8 cellular contexts compared by ENCODE assay signal in genomic region chr17:43388198-43389021, GRCh38. TPM values are rescaled to one million over a fixed set of nuclear protein-coding genes. Genes with fewer than 3 reads are reported as not detected.
A peak's percentile ranks its signal among the peaks of the same experiment; 100 is the strongest.
DNase-seq lines count a peak whose midpoint lies in the region; TF ChIP-seq lines count a peak whose summit lies in the region.

No MANE protein-coding gene starts in this region.

- in situ Hi-C loops in SK-MEL-5 (cut with HindIII; ENCODE audit: low pct_unique_long_range_greater_than_20kb, low sequenced_read_pairs) = no loop called here

- no peak overlapping the region for H2BK12ac ChIP-seq in H9 (ENCODE audit: insufficient read length, low read depth, low read length)

- CTCF ChIA-PET in activated naive CD4-positive, alpha-beta T cell treated with anti-CD3 and anti-CD28 coated beads, Interleukin-2, amount 10 ng/mL, durations not matched to agents 7 days and 5 days (lab: Charles Lee) = interaction anchor here (0.7 to 1.7 kb wide), 4 partner anchors 10 to 95 kb away, joined by 4 to 16 read pairs (median 12); partner anchors contain the start of genes ARL4D and DHX8

- H3K18ac ChIP-seq in H9 (ENCODE audit: insufficient read length, low read depth, low read length) = peak overlapping the region; percentile 71

- peak overlapping the region; percentile 47 for H3K9ac ChIP-seq in H9 (ENCODE audit: extremely low read depth, insufficient read length, low read length)

- H3K4me1 ChIP-seq in H9 (ENCODE audit: insufficient read depth, low read length) = no peaks in the 10 kb centered on the region; the same call in 1 of the 2 replicates

- H4K8ac ChIP-seq in H9 (replicated peaks; ENCODE audit: insufficient read length, low read depth, low read length) = no peak overlapping the region

- H3K27ac Mint-ChIP-seq in H9 = peak overlapping the region; percentile 74 to 98 (median 94); a peak in 5 of 7 replicates
- H3K27ac Mint-ChIP-seq in activated naive CD4-positive, alpha-beta T cell treated with anti-CD3 and anti-CD28 coated beads, Interleukin-2, amount 10 ng/mL, durations not matched to agents 7 days and 5 days = peak overlapping the region; percentile 98

- WGBS in H9 (ENCODE audit: extremely low coverage, insufficient read length, low lambda C conversion rate) = no CpG with 5 or more reads among the region's 42 CpGs

- no peak for TF ChIP-seq CTCF in H9 (conservative IDR thresholded peaks at IDR 0.05)

- H3K79me2 ChIP-seq in H9 (ENCODE audit: insufficient read depth, low read length) = no peaks in the 10 kb centered on the region

- H2AFZ ChIP-seq in H9 (ENCODE audit: low read length) = peak overlapping the region; percentile 32

- no peak overlapping the region for H3K23ac ChIP-seq in H9 (ENCODE audit: insufficient read length, low read depth, low read length)

- no peaks in the 10 kb centered on the region for H3K27me3 ChIP-seq in H9 (ENCODE audit: insufficient read depth, low read length)

- H3K4me2 ChIP-seq in H9 (ENCODE audit: insufficient read depth, insufficient read length, low read length) = peak overlapping the region; percentile 92

- H2BK120ac ChIP-seq in H9 (ENCODE audit: low read depth, low read length, poor library complexity, severe bottlenecking) = no peak overlapping the region

- H3K9me3 ChIP-seq in H9 (ENCODE audit: control insufficient read depth, low read depth, low read length) = no peaks in the 10 kb centered on the region

- H4K20me1 ChIP-seq in H9 (ENCODE audit: control insufficient read depth, insufficient read depth, insufficient read length) = no peaks in the 10 kb centered on the region

- peaks cover 3% of the 10 kb centered on the region for H3K27me3 Mint-ChIP-seq in H9 (ENCODE audit: low read depth)
- H3K27me3 Mint-ChIP-seq in activated naive CD4-positive, alpha-beta T cell treated with anti-CD3 and anti-CD28 coated beads, Interleukin-2, amount 10 ng/mL, durations not matched to agents 7 days and 5 days = peaks cover 1% of the 10 kb centered on the region

- H3K36me3 Mint-ChIP-seq in H9 (ENCODE audit: insufficient read depth in 1 of 3, low read depth in 3 of 3) = no peaks in the 10 kb centered on the region
- H3K36me3 Mint-ChIP-seq in activated naive CD4-positive, alpha-beta T cell treated with anti-CD3 and anti-CD28 coated beads, Interleukin-2, amount 10 ng/mL, durations not matched to agents 7 days and 5 days = peaks cover 2% of the 10 kb centered on the region

- H2BK15ac ChIP-seq in H9 (ENCODE audit: low read depth, low read length) = no peak overlapping the region

- no peak overlapping the region for H3K56ac ChIP-seq in H9 (ENCODE audit: insufficient read length, low read depth, low read length)

- peak overlapping the region; percentile 74 for H3K14ac ChIP-seq in H9 (ENCODE audit: insufficient read depth, low read length)

- no peak overlapping the region for H4K91ac ChIP-seq in H9 (ENCODE audit: insufficient read length, low read depth, low read length)

- H3T11ph ChIP-seq in H9 (ENCODE audit: low read length) = no peak overlapping the region

- H2AK5ac ChIP-seq in H9 (ENCODE audit: insufficient read length, low read length) = no peak overlapping the region

- H3K27ac ChIP-seq in H9 (ENCODE audit: insufficient read length, low read depth, low read length) = peak overlapping the region; percentile 69

- H3K9me3 Mint-ChIP-seq in H9 = no peaks in the 10 kb centered on the region
- no peaks in the 10 kb centered on the region for H3K9me3 Mint-ChIP-seq in activated naive CD4-positive, alpha-beta T cell treated with anti-CD3 and anti-CD28 coated beads, Interleukin-2, amount 10 ng/mL, durations not matched to agents 7 days and 5 days

- DNase-seq in Daoy (ENCODE audit: low read depth) = peak; percentile 90
- DNase-seq in H9 = peak; percentile 97
- peak; percentile 92 for DNase-seq in MV-4-11 (lab: John Stamatoyannopoulos, UW)
- peak; percentile 87 for DNase-seq in SK-MEL-5 (ENCODE audit: low read depth, low spot score)
- DNase-seq in activated naive CD4-positive, alpha-beta T cell treated with anti-CD3 and anti-CD28 coated beads, Interleukin-2, amount 10 ng/mL, durations not matched to agents 7 days and 5 days = peak; percentile 94
- peak; percentile 88 for DNase-seq in germinal center (ENCODE audit: low spot score)
- peak in 55 of 56 donors; percentile 56 to 99 (median 91) for DNase-seq in nucleus accumbens (lab: John Stamatoyannopoulos, UW)
- peak; percentile 92 for DNase-seq in superior temporal gyrus (ENCODE audit: extremely low spot score)

- H3K23me2 ChIP-seq in H9 (ENCODE audit: insufficient read length, low read depth, low read length, poor library complexity, severe bottlenecking) = peaks cover 17% of the 10 kb centered on the region

- peak overlapping the region; percentile 76 to 87 for H3K4me3 Mint-ChIP-seq in H9
- H3K4me3 Mint-ChIP-seq in activated naive CD4-positive, alpha-beta T cell treated with anti-CD3 and anti-CD28 coated beads, Interleukin-2, amount 10 ng/mL, durations not matched to agents 7 days and 5 days = peak overlapping the region; percentile 89

- H2BK5ac ChIP-seq in H9 (ENCODE audit: insufficient read length, low read length) = no peak overlapping the region

- H3K4ac ChIP-seq in H9 (ENCODE audit: low read depth, low read length) = no peak overlapping the region

- H3K79me1 ChIP-seq in H9 (ENCODE audit: insufficient read depth, low read depth, low read length, poor library complexity, severe bottlenecking) = no peaks in the 10 kb centered on the region

- peaks cover 18 to 19% of the 10 kb centered on the region in 2 experiments for H3K4me1 Mint-ChIP-seq in H9
- H3K4me1 Mint-ChIP-seq in activated naive CD4-positive, alpha-beta T cell treated with anti-CD3 and anti-CD28 coated beads, Interleukin-2, amount 10 ng/mL, durations not matched to agents 7 days and 5 days = peaks cover 23% of the 10 kb centered on the region

- H4K5ac ChIP-seq in H9 (ENCODE audit: insufficient read length, low read depth, low read length) = no peak overlapping the region

- H2BK20ac ChIP-seq in H9 (ENCODE audit: low read depth, low read length, poor library complexity, severe bottlenecking) = no peak overlapping the region

RNA-seq across cellular contexts. Expression of gene ARL4D, which starts 10.4 kb away (rescaled TPM):
- total RNA-seq in Daoy (2014; rRNA removed; shearing (Covaris generic)) = 7.0 and 12.8 TPM in 2 replicates
- total RNA-seq in H9 (2021) = 6.2 and 6.4 TPM in 2 replicates
- total RNA-seq in SK-MEL-5 (2014; rRNA removed; shearing (Covaris generic)) = 3.4 and 3.7 TPM in 2 replicates
- 5.4 and 7.6 TPM in 2 replicates for polyA plus RNA-seq in SK-MEL-5 (2015; cell fraction: cytosol; rRNA removed)
- polyA plus RNA-seq in SK-MEL-5 (2015; cell fraction: nucleus; rRNA removed) = 2.0 and 4.5 TPM in 2 replicates

Comparison
In these comparisons a context has a peak if more than half of its experiments do, and no peak if none do; other contexts are left out.
1. Peak in every context shown above with its lines: DNase-seq and H3K27ac ChIP-seq.